1 cellular context compared by ENCODE assay signal in genomic region chr1:2205191-2205952, GRCh38.
A peak's percentile ranks its signal among the peaks of the same experiment; 100 is the strongest.
TF ChIP-seq lines count a peak whose summit lies in the region.

No MANE protein-coding gene starts in this region.

TF ChIP-seq in GM12878, 131 proteins besides CTCF, POLR2A, EP300 and RAD21 (continued from another document):
- 0 out of 2 replicates have a peak, but pooled peaks have one; percentile 67 for TF ChIP-seq ZNF687 (IDR thresholded peaks at IDR 0.05)
- TF ChIP-seq ZNF207 (IDR thresholded peaks at IDR 0.05; ENCODE audit: borderline replicate concordance) = 0 out of 2 replicates have a peak, but pooled peaks have one; percentile 45
- no peak for TF ChIP-seq SUZ12 (IDR thresholded peaks at IDR 0.05; ENCODE audit: unreplicated experiment)
- TF ChIP-seq BHLHE40 (IDR thresholded peaks at IDR 0.05; ENCODE audit: borderline replicate concordance in 1 of 2, low read depth in 2 of 2, low read length in 1 of 2) = peak in 1 of 2 experiments; percentile 59; a peak in 2 of 4 replicates
- peak; percentile 33; the same call in 1 of the 2 replicates for TF ChIP-seq NR2F1 (conservative IDR thresholded peaks at IDR 0.05)
- TF ChIP-seq EGR1 (IDR thresholded peaks at IDR 0.05; ENCODE audit: borderline replicate concordance in 1 of 2, low read depth in 2 of 2, low read length in 2 of 2) = peak in 1 of 2 experiments; percentile 66; a peak in 1 of 3 replicates
- no peak for TF ChIP-seq MYB (IDR thresholded peaks at IDR 0.05; ENCODE audit: borderline replicate concordance, low read depth, low read length)
- TF ChIP-seq MAX (IDR thresholded peaks at IDR 0.05; ENCODE audit: low read depth, low read length) = peak; percentile 38; the same call in 1 of the 2 replicates
- no peak for TF ChIP-seq USF2 (IDR thresholded peaks at IDR 0.05; ENCODE audit: borderline replicate concordance, low read depth, low read length)
- TF ChIP-seq BACH1 (IDR thresholded peaks at IDR 0.05; ENCODE audit: borderline replicate concordance) = 0 out of 2 replicates have a peak, but pooled peaks have one; percentile 58
- TF ChIP-seq RB1 (IDR thresholded peaks at IDR 0.05; ENCODE audit: borderline replicate concordance) = peak; percentile 43; the same call in 1 of the 2 replicates
- TF ChIP-seq LARP7 (IDR thresholded peaks at IDR 0.05) = 0 out of 2 replicates have a peak, but pooled peaks have one; percentile 60
- peak; percentile 47; the same call in 1 of the 2 replicates for TF ChIP-seq DPF2 (IDR thresholded peaks at IDR 0.05)
- TF ChIP-seq CHD2 (IDR thresholded peaks at IDR 0.05; ENCODE audit: borderline replicate concordance, low read depth, low read length) = no peak
